1 cellular context compared by ENCODE assay signal in the genomic region with DNA sequence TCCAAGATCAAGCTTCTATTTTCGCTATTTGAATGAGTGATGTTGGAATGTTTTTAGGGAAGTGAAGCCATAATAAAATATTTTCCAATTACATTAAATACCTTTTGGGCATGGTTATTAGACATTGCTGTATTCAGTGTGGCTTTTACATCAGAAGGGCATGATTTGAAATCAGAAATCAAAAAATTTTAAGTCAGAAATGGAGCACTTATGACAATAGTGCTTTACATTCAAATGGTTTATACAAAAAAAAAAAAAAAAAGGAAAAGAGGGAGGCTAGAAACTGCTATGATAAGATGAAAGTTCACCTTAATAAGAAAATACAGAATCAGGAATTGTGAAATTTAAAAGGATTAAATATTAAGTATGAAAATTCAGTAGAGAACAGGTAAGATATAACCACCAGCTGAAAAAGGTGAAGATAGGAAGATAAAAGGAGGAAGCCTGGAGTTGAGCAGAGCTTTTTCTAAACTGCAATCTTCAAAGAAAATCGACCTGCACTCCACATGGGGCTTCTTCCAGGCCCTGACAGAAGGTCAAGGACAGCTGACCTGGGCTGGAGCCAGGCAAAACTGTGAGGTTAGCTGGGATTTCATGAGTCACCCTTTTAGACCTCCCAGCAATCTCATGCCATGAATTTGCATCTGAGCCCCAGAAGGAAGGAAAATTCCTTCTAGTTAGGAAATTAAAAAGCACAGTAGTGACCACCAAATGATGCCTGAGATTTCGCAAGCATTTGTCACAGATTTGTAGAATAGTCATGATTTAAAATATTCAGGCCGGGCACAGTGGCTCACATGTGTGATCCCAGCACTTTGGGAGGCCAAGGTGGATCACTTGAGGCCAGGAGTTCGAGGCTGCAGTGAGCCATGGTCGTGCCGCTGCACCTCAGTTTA.
TF ChIP-seq lines count a peak whose summit lies in the region.

No MANE protein-coding gene starts in this region.

TF ChIP-seq in IMR-90, 13 proteins besides CTCF, POLR2A, EP300 and RAD21 (continued from another document):
- TF ChIP-seq, protein P1, sequence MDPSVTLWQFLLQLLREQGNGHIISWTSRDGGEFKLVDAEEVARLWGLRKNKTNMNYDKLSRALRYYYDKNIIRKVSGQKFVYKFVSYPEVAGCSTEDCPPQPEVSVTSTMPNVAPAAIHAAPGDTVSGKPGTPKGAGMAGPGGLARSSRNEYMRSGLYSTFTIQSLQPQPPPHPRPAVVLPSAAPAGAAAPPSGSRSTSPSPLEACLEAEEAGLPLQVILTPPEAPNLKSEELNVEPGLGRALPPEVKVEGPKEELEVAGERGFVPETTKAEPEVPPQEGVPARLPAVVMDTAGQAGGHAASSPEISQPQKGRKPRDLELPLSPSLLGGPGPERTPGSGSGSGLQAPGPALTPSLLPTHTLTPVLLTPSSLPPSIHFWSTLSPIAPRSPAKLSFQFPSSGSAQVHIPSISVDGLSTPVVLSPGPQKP (IDR thresholded peaks at IDR 0.05; ENCODE audit: borderline replicate concordance, low read depth, low read length): no peak
- TF ChIP-seq USF2 (IDR thresholded peaks at IDR 0.05; ENCODE audit: low read depth, low read length) (no peak), MXI1 (IDR thresholded peaks at IDR 0.05; ENCODE audit: borderline replicate concordance, low read depth, low read length) (no peak), NFE2L2 (IDR thresholded peaks at IDR 0.05; ENCODE audit: low read depth, low read length) (no peak), RCOR1 (IDR thresholded peaks at IDR 0.05; ENCODE audit: insufficient replicate concordance, low read length) (no peak), BHLHE40 (IDR thresholded peaks at IDR 0.05; ENCODE audit: low read depth, low read length) (0 out of 2 replicates have a peak, but pooled peaks have one; percentile 15), CEBPB (IDR thresholded peaks at IDR 0.05; ENCODE audit: low read depth, low read length) (peak; percentile 88), CHD1 (IDR thresholded peaks at IDR 0.05; ENCODE audit: low read depth, low read length) (no peak), FOS (IDR thresholded peaks at IDR 0.05; ENCODE audit: low read depth, low read length) (no peak; the same call in 1 of the 2 replicates)
